In genomic region chr10:30583778-30584415, GRCh38 we compare ENCODE assay signal across 8 cellular contexts. TPM values are rescaled to one million over a fixed set of nuclear protein-coding genes. Genes with fewer than 3 reads are reported as not detected.
DNase-seq lines count a peak whose midpoint lies in the region; ATAC-seq and TF ChIP-seq lines count a peak whose summit lies in the region.

No MANE protein-coding gene starts in this region.

- H3K79me2 ChIP-seq in ACC112 (ENCODE audit: control insufficient read depth, insufficient read depth, low read length, unreplicated experiment) (no peaks in the 10 kb centered on the region), SK-N-SH (ENCODE audit: insufficient read depth) (no peaks in the 10 kb centered on the region), neural progenitor cell (ENCODE audit: low read depth) (no peaks in the 10 kb centered on the region)

- H3K9ac ChIP-seq in SK-N-SH (peak overlapping the region; percentile 29; the same call in 1 of the 2 replicates), neural progenitor cell (no peak overlapping the region)

- no peaks in the 10 kb centered on the region for H4K20me1 ChIP-seq in SK-N-SH (ENCODE audit: insufficient read depth)
- no peaks in the 10 kb centered on the region for H4K20me1 ChIP-seq in neural progenitor cell (ENCODE audit: low read depth)

- H3F3A ChIP-seq in SK-N-SH (replicated peaks; ENCODE audit: insufficient read depth) = peaks cover 5% of the 10 kb centered on the region
- peaks cover 16% of the 10 kb centered on the region for H3F3A ChIP-seq in neural progenitor cell (ENCODE audit: low read depth)

- H2AFZ ChIP-seq in ACC112 (ENCODE audit: low read length, unreplicated experiment) (peak overlapping the region; percentile 95), SK-N-SH (ENCODE audit: low read depth) (peak overlapping the region; percentile 47), neural progenitor cell (replicated peaks) (peak overlapping the region; percentile 86)

- H3K4me2 ChIP-seq in SK-N-SH = peak overlapping the region; percentile 69
- no peak overlapping the region for H3K4me2 ChIP-seq in neural progenitor cell

- ATAC-seq in HG03108 (IDR thresholded peaks at IDR 0.05; ENCODE audit: unreplicated experiment) (peak; percentile 49), GM19324 (IDR thresholded peaks at IDR 0.05; ENCODE audit: low FRiP score, unreplicated experiment) (no peak)

- H3K27ac ChIP-seq in ACC112 (ENCODE audit: low read depth, low read length) = peak overlapping the region; percentile 60
- peak overlapping the region in 1 of 2 experiments; percentile 47; a peak in 2 of 4 replicates for H3K27ac ChIP-seq in SK-N-SH (ENCODE audit: low read depth in 2 of 2, low read length in 1 of 2)
- no peak overlapping the region for H3K27ac ChIP-seq in neural progenitor cell

- 48% methylated on average over 15 of the region's 15 CpGs for WGBS in SK-N-SH (ENCODE audit: low lambda C conversion rate)

- TF ChIP-seq RAD21 in SK-N-SH (IDR thresholded peaks at IDR 0.05; ENCODE audit: low read length) = no peak

- H3K36me3 Mint-ChIP-seq in neural progenitor cell = no peaks in the 10 kb centered on the region

- H3K4me3 ChIP-seq in ACC112 (ENCODE audit: low read depth, low read length) (peak overlapping the region; percentile 76), SK-N-SH (ENCODE audit: low read depth in 2 of 2, low read length in 1 of 2) (peak overlapping the region; percentile 6 to 52; a peak in 3 of 4 replicates), neural progenitor cell (no peak overlapping the region)

- peak; percentile 49 for DNase-seq in GM13976 (ENCODE audit: low spot score)
- DNase-seq in SK-N-SH = no peak
- peak; percentile 63 for DNase-seq in fibroblast of gingiva (ENCODE audit: low read depth)
- no peak for DNase-seq in neural progenitor cell (ENCODE audit: low spot score)
- no peak for DNase-seq in stimulated activated naive CD4-positive, alpha-beta T cell treated with Interleukin-2 at 50 U/mL for 16 hours (lab: John Stamatoyannopoulos, UW)

- H3K27me3 ChIP-seq in ACC112 (ENCODE audit: insufficient read depth, low read length) (no peaks in the 10 kb centered on the region), SK-N-SH (ENCODE audit: insufficient read depth) (no peaks in the 10 kb centered on the region), neural progenitor cell (no peaks in the 10 kb centered on the region)

- no peak overlapping the region for H3K4me3 Mint-ChIP-seq in neural progenitor cell

- no peak for TF ChIP-seq EP300 in SK-N-SH (IDR thresholded peaks at IDR 0.05; ENCODE audit: borderline replicate concordance in 1 of 2, low read depth in 1 of 2, low read length in 1 of 2)

- peaks cover 20% of the 10 kb centered on the region for H3K4me1 Mint-ChIP-seq in neural progenitor cell

- POLR2A ChIA-PET in SK-N-SH (lab: Yijun Ruan, JAX) = no interaction called here

- H3K9me3 ChIP-seq in SK-N-SH (no peaks in the 10 kb centered on the region), neural progenitor cell (ENCODE audit: low read depth) (no peaks in the 10 kb centered on the region)

- H3K27me3 Mint-ChIP-seq in neural progenitor cell (ENCODE audit: insufficient read depth, low read depth) = peaks cover 9% of the 10 kb centered on the region

- H3K9me3 Mint-ChIP-seq in neural progenitor cell = no peaks in the 10 kb centered on the region

- H3K36me3 ChIP-seq in ACC112 (ENCODE audit: insufficient read depth, low read length) (no peaks in the 10 kb centered on the region), SK-N-SH (replicated peaks in 1 of 2; ENCODE audit: control insufficient read depth in 1 of 2, insufficient read depth in 2 of 2, low read length in 1 of 2) (no peaks in the 10 kb centered on the region), neural progenitor cell (no peaks in the 10 kb centered on the region)

- in situ Hi-C loops in GM13976 (cut with MboI; ENCODE audit: low sequenced_read_pairs, unreplicated experiment) = loop anchor here (25.0 kb wide), 1 partner anchor 597 kb away; no protein-coding TSS in a partner anchor

- CTCF ChIA-PET in SK-N-SH (lab: Yijun Ruan, JAX) = interaction anchor here (1.0 to 2.2 kb wide), 3 partner anchors 47 to 224 kb away, joined by 3 to 7 read pairs (median 5); no protein-coding TSS in a partner anchor

- H3K27ac Mint-ChIP-seq in neural progenitor cell = no peak overlapping the region

- TF ChIP-seq CTCF in GM13976 (IDR thresholded peaks at IDR 0.05; ENCODE audit: borderline replicate concordance, control extremely low read depth, extremely low read depth, insufficient read depth, missing control alignments) (no peak), SK-N-SH (IDR thresholded peaks at IDR 0.05) (no peak), neural progenitor cell (IDR thresholded peaks at IDR 0.05) (no peak)

- no peaks in the 10 kb centered on the region for H3K9me2 ChIP-seq in SK-N-SH

- peaks cover 6% of the 10 kb centered on the region for H3K4me1 ChIP-seq in ACC112 (ENCODE audit: control insufficient read depth, insufficient read depth, low read length, unreplicated experiment)
- H3K4me1 ChIP-seq in SK-N-SH (ENCODE audit: control insufficient read depth in 1 of 2, insufficient read depth in 2 of 2, low read depth in 1 of 2, low read length in 1 of 2) = peaks cover 3 to 4% of the 10 kb centered on the region in 2 experiments; a peak in 2 of 4 replicates
- peaks cover 16% of the 10 kb centered on the region for H3K4me1 ChIP-seq in neural progenitor cell

TF ChIP-seq in SK-N-SH, 30 proteins besides CTCF, POLR2A, EP300 and RAD21 (continues in another document):
- TF ChIP-seq ELF1 (IDR thresholded peaks at IDR 0.05) (no peak), TCF12 (IDR thresholded peaks at IDR 0.05) (peak; percentile 32; the same call in 1 of the 2 replicates), SMC3 (IDR thresholded peaks at IDR 0.05; ENCODE audit: low read depth, low read length) (no peak), IRF3 (IDR thresholded peaks at IDR 0.05; ENCODE audit: low read depth, low read length) (no peak), SIN3A (IDR thresholded peaks at IDR 0.05; ENCODE audit: borderline replicate concordance, low read depth, low read length) (0 out of 2 replicates have a peak, but pooled peaks have one; percentile 41), MXI1 (IDR thresholded peaks at IDR 0.05; ENCODE audit: low read depth, low read length) (no peak), PBX3 (IDR thresholded peaks at IDR 0.05) (peak; percentile 41), NFIC (IDR thresholded peaks at IDR 0.05; ENCODE audit: borderline replicate concordance) (peak; percentile 62; the same call in 1 of the 2 replicates), REST (IDR thresholded peaks at IDR 0.05; ENCODE audit: low read depth, low read length) (0 out of 2 replicates have a peak, but pooled peaks have one; percentile 18), USF2 (IDR thresholded peaks at IDR 0.05; ENCODE audit: borderline replicate concordance, low read depth, low read length) (no peak)

RNA-seq across cellular contexts. Expression of gene LYZL2, which starts 45.7 kb away (rescaled TPM):
- not detected in 2 replicates for polyA plus RNA-seq in SK-N-SH (2012; rRNA removed)
- polyA plus RNA-seq in SK-N-SH (2012; cell fraction: cytosol; rRNA removed) = not detected in 2 replicates
- not detected in 2 replicates for polyA plus RNA-seq in SK-N-SH (2012; cell fraction: nucleus; rRNA removed)
- not detected in 2 replicates for total RNA-seq in neural progenitor cell (ENCODE audit: low replicate concordance)

Comparison
In these comparisons a context has a peak if more than half of its experiments do, and no peak if none do; other contexts are left out.
1. DNase-seq: peak in GM13976 (single experiment) and fibroblast of gingiva (single experiment); none in SK-N-SH (single experiment), neural progenitor cell (single experiment) and stimulated activated naive CD4-positive, alpha-beta T cell treated with Interleukin-2 at 50 U/mL for 16 hours (single experiment).
2. Peak in every context shown above with its lines, with median percentiles within 50 percentile points of each other: H2AFZ ChIP-seq.